ENCODE assay signal across 8 cellular contexts in genomic region chr1:223363856-223364684, GRCh38. TPM values are rescaled to one million over a fixed set of nuclear protein-coding genes. Genes with fewer than 3 reads are reported as not detected.
DNase-seq lines count a peak whose midpoint lies in the region; ATAC-seq and TF ChIP-seq lines count a peak whose summit lies in the region.

SUSD4 (minus strand) TSS chr1:223364176; CDS start chr1:223363425, 751 bp downstream.

- DNase-seq in ELF-1 (ENCODE audit: low read depth, low spot score) (peak; percentile 62), NOMO-1 (lab: John Stamatoyannopoulos, UW; ENCODE audit: unreplicated experiment in 2 of 2) (peak; percentile 42 to 45), glomerular visceral epithelial cell (ENCODE audit: extremely low spot score) (peak; percentile 79), ovary (peak; percentile 67 to 81 (median 73)), testis (peak; percentile 68)
- peak; percentile 39 for DNase-seq in activated T-helper 9 cell treated with anti-CD3 and anti-CD28 coated beads, Interleukin-2, amount 50 U/mL, for 16 hours (ENCODE audit: low read depth)

- intact Hi-C loops in ovary (cut with DNase I) = loop anchor here in 1 of 4 donors (5.0 to 10.0 kb wide), 2 partner anchors 227 to 321 kb away; no protein-coding TSS in a partner anchor
- intact Hi-C loops in testis (cut with DNase I; ENCODE audit: low total_unique reads) = no loop called here

- TF ChIP-seq POLR2A in ovary (IDR thresholded peaks at IDR 0.05) (no peak), testis (IDR thresholded peaks at IDR 0.05) (no peak)

- H3K4me3 ChIP-seq in ovary (peak within 1 kb of the TSS; percentile 42), testis (peak within 1 kb of the TSS; percentile 55 to 64)

- no peak for TF ChIP-seq CTCF in ovary (IDR thresholded peaks at IDR 0.05)
- TF ChIP-seq CTCF in testis (IDR thresholded peaks at IDR 0.05) = no peak

- ATAC-seq in HG03432 (IDR thresholded peaks at IDR 0.05; ENCODE audit: unreplicated experiment) (peak; percentile 65), HG02973 (IDR thresholded peaks at IDR 0.05; ENCODE audit: unreplicated experiment) (no peak)

- 0 to 2% (median 1%) methylated on average over 23 to 111 of the region's 111 CpGs for WGBS in ovary, 3 donors
- 0 to 1% methylated on average over 25 to 68 of the region's 111 CpGs for WGBS in testis, 2 donors

- no peaks in the 10 kb centered on the region for H3K36me3 ChIP-seq in ovary
- H3K36me3 ChIP-seq in testis (ENCODE audit: low read depth, missing control alignments) = no peaks in the 10 kb centered on the region

- H3K27ac ChIP-seq in ovary (peak within 1 kb of the TSS in 1 of 2 donors; percentile 48), testis (no peak within 1 kb of the TSS)

- no peak for TF ChIP-seq EP300 in ovary (IDR thresholded peaks at IDR 0.05)

- H3K27me3 ChIP-seq in ovary = no peaks in the 10 kb centered on the region
- no peaks in the 10 kb centered on the region for H3K27me3 ChIP-seq in testis

- H3K9me3 ChIP-seq in ovary (no peaks in the 10 kb centered on the region), testis (no peaks in the 10 kb centered on the region)

- H3K4me1 ChIP-seq in ovary (ENCODE audit: insufficient read depth) (no peaks in the 10 kb centered on the region), testis (peaks cover 7% of the 10 kb centered on the region)

RNA-seq across cellular contexts. Expression of gene SUSD4, which starts in this region (rescaled TPM):
- total RNA-seq in ovary = 10 to 100 TPM; 30.6 to 80.5 (median 36.6) TPM
- polyA plus RNA-seq in ovary = 10 to 100 TPM; 23.0 to 70.1 TPM
- 10 to 100 TPM; 13.9 to 17.7 TPM for total RNA-seq in testis
- polyA plus RNA-seq in testis (ENCODE audit: insufficient read depth, low read depth, low replicate concordance) = 13.9 TPM
